Comparison of ENCODE assay signal across 8 cellular contexts in genomic region chr17:76726766-76727718, GRCh38. TPM values are rescaled to one million over a fixed set of nuclear protein-coding genes. Genes with fewer than 3 reads are reported as not detected.
DNase-seq lines count a peak whose midpoint lies in the region; ATAC-seq, FAIRE-seq and TF ChIP-seq lines count a peak whose summit lies in the region.

A gene with protein sequence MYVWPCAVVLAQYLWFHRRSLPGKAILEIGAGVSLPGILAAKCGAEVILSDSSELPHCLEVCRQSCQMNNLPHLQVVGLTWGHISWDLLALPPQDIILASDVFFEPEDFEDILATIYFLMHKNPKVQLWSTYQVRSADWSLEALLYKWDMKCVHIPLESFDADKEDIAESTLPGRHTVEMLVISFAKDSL (plus strand): TSS chr17:76726839. CDS start chr17:76729711, 2,872 bp downstream.

- H4K20me1 ChIP-seq in H1 (replicated peaks in 1 of 2; ENCODE audit: control insufficient read depth in 1 of 2, insufficient read depth in 2 of 2, low read length in 2 of 2) = peaks cover 0 to 13% of the 10 kb centered on the region in 2 experiments

- peaks cover 0 to 34% of the 10 kb centered on the region in 2 experiments; a peak in 2 of 4 replicates for H3K79me2 ChIP-seq in H1 (ENCODE audit: control insufficient read depth in 1 of 2, insufficient read depth in 2 of 2, low read length in 2 of 2)

- H3K27ac ChIP-seq in H1 (ENCODE audit: low read depth, low read length) = peak within 1 kb of the TSS; percentile 97

- WGBS in H1 (ENCODE audit: extremely low coverage in 1 of 2, insufficient coverage in 1 of 2, insufficient read length in 1 of 2, insufficient replicate concordance in 2 of 2, low coverage in 1 of 2, low lambda C conversion rate in 2 of 2, missing lambda C conversion rate in 1 of 2), 2 experiments = 10% methylated on average over 39 of the region's 72 CpGs; no CpG with 5 or more reads in 1 of the 2 experiments

- no peaks in the 10 kb centered on the region for H3K9me3 ChIP-seq in H1 (ENCODE audit: insufficient read depth in 2 of 2, low read depth in 1 of 2, low read length in 1 of 2)

- H3K4me1 Mint-ChIP-seq in activated CD8-positive, alpha-beta T cell treated with anti-CD3 and anti-CD28 coated beads, Interleukin-2, amount 10 ng/mL, durations not matched to agents 7 days and 5 days (ENCODE audit: low read depth) = peaks cover 63% of the 10 kb centered on the region
- peaks cover 22% of the 10 kb centered on the region for H3K4me1 Mint-ChIP-seq in mesothelial cell of epicardium

- peak within 1 kb of the TSS; percentile 99; the same call in 1 of the 2 replicates for H4K8ac ChIP-seq in H1 (ENCODE audit: extremely low read depth, insufficient read depth, low read length)

- peak; percentile 70 to 93; a peak in 2 of 3 replicates for TF ChIP-seq POLR2A in H1 (IDR thresholded peaks at IDR 0.05; ENCODE audit: control extremely low read depth in 1 of 2, low read depth in 2 of 2, low read length in 2 of 2)

- H3K18ac ChIP-seq in H1 (ENCODE audit: extremely low read depth, low read length) = peak within 1 kb of the TSS; percentile 95

- H3K79me1 ChIP-seq in H1 (ENCODE audit: low read depth, low read length) = peaks cover 7% of the 10 kb centered on the region

- peak within 1 kb of the TSS; percentile 91 for H4K91ac ChIP-seq in H1 (replicated peaks; ENCODE audit: insufficient read length, low read length)

- peaks cover 65% of the 10 kb centered on the region for H3K36me3 Mint-ChIP-seq in activated CD8-positive, alpha-beta T cell treated with anti-CD3 and anti-CD28 coated beads, Interleukin-2, amount 10 ng/mL, durations not matched to agents 7 days and 5 days (ENCODE audit: low read depth)
- peaks cover 15% of the 10 kb centered on the region for H3K36me3 Mint-ChIP-seq in mesothelial cell of epicardium

- peak within 1 kb of the TSS; percentile 87 to 98 (median 96) for H3K9ac ChIP-seq in H1 (replicated peaks in 1 of 4; ENCODE audit: extremely low read depth in 1 of 4, low read depth in 3 of 4, low read length in 3 of 4)

- peak; percentile 38 for ATAC-seq in GM18519 (IDR thresholded peaks at IDR 0.05; ENCODE audit: low FRiP score, unreplicated experiment)
- ATAC-seq in HG03060 (IDR thresholded peaks at IDR 0.05; ENCODE audit: low read depth, unreplicated experiment) = peak; percentile 38
- peak; percentile 58 for ATAC-seq in activated CD8-positive, alpha-beta T cell treated with anti-CD3 and anti-CD28 coated beads, Interleukin-2, amount 10 ng/mL, durations not matched to agents 7 days and 5 days

- no peaks in the 10 kb centered on the region; a peak in 2 of 7 replicates for H3K27me3 ChIP-seq in H1 (replicated peaks in 1 of 4; ENCODE audit: control insufficient read depth in 3 of 4, extremely low read depth in 1 of 4, insufficient read depth in 3 of 4, low read length in 3 of 4)

- peak within 1 kb of the TSS; percentile 93 for H4K5ac ChIP-seq in H1 (ENCODE audit: insufficient read length, low read depth, low read length)

- no peak for TF ChIP-seq EP300 in H1 (IDR thresholded peaks at IDR 0.05; ENCODE audit: borderline replicate concordance in 1 of 2, low read depth in 2 of 2, low read length in 2 of 2)

- peaks cover 2 to 22% (median 11%) of the 10 kb centered on the region in 4 experiments; a peak in 6 of 8 replicates for H3K36me3 ChIP-seq in H1 (ENCODE audit: control insufficient read depth in 2 of 4, insufficient read depth in 4 of 4, low read length in 3 of 4)

- no peak within 1 kb of the TSS for H3K14ac ChIP-seq in H1 (ENCODE audit: insufficient read length)

- H3K56ac ChIP-seq in H1 (replicated peaks; ENCODE audit: insufficient read length, low read depth, low read length) = peak within 1 kb of the TSS; percentile 86

- H3K23me2 ChIP-seq in H1 (ENCODE audit: low read depth, low read length) = peaks cover 11% of the 10 kb centered on the region

- no peak within 1 kb of the TSS for H2BK20ac ChIP-seq in H1 (ENCODE audit: low read length)

- no peak within 1 kb of the TSS for H3K23ac ChIP-seq in H1 (ENCODE audit: insufficient read length)

- H3K4me1 ChIP-seq in H1 (replicated peaks in 1 of 4; ENCODE audit: control insufficient read depth in 3 of 4, insufficient read depth in 4 of 4, low read length in 3 of 4) = peaks cover 0 to 9% (median 2%) of the 10 kb centered on the region in 4 experiments; a peak in 5 of 7 replicates

- H3K27me3 Mint-ChIP-seq in activated CD8-positive, alpha-beta T cell treated with anti-CD3 and anti-CD28 coated beads, Interleukin-2, amount 10 ng/mL, durations not matched to agents 7 days and 5 days (ENCODE audit: low read depth) = no peaks in the 10 kb centered on the region
- no peaks in the 10 kb centered on the region for H3K27me3 Mint-ChIP-seq in mesothelial cell of epicardium (ENCODE audit: low read depth)

- H2AK5ac ChIP-seq in H1 (ENCODE audit: low read depth, low read length) = no peak within 1 kb of the TSS

- 0 out of 2 replicates have a peak within 1 kb of the TSS, but pooled peaks have one; percentile 59 for H2AFZ ChIP-seq in H1 (ENCODE audit: low read length)

- peak within 1 kb of the TSS; percentile 97 for H3K4me3 Mint-ChIP-seq in activated CD8-positive, alpha-beta T cell treated with anti-CD3 and anti-CD28 coated beads, Interleukin-2, amount 10 ng/mL, durations not matched to agents 7 days and 5 days
- peak within 1 kb of the TSS; percentile 98 for H3K4me3 Mint-ChIP-seq in mesothelial cell of epicardium

- POLR2A ChIA-PET in AG04449 (lab: Yijun Ruan, JAX) (interaction anchor here (0.8 to 2.7 kb wide), 8 partner anchors 8 to 46 kb away, joined by 3 to 28 read pairs (median 4); partner anchors contain the start of genes MFSD11 and SRSF2), H1 (lab: Charles Lee; ENCODE audit: partially characterized antibody) (interaction anchor here (0.8 to 8.4 kb wide), 15 partner anchors 9 to 194 kb away, joined by 3 to 181 read pairs (median 4); partner anchors contain the start of genes MFSD11, MXRA7 and SRSF2)
- POLR2A ChIA-PET in activated CD8-positive, alpha-beta T cell treated with anti-CD3 and anti-CD28 coated beads, Interleukin-2, amount 10 ng/mL, durations not matched to agents 7 days and 5 days (lab: Charles Lee) = interaction anchor here (0.6 to 9.5 kb wide), 10 partner anchors 9 to 165 kb away, joined by 3 to 160 read pairs (median 3); partner anchors contain the start of genes MFSD11 and SRSF2

- H3K4ac ChIP-seq in H1 (replicated peaks; ENCODE audit: insufficient read length, low read depth, low read length) = peak within 1 kb of the TSS; percentile 96

- H2BK120ac ChIP-seq in H1 (replicated peaks; ENCODE audit: low read depth, low read length) = no peak within 1 kb of the TSS

- peak within 1 kb of the TSS; percentile 39; the same call in 1 of the 2 replicates for H2BK12ac ChIP-seq in H1 (ENCODE audit: low read depth, low read length)

- H3K4me2 ChIP-seq in H1 (ENCODE audit: insufficient read depth in 1 of 2, low read depth in 2 of 2, low read length in 2 of 2) = peak within 1 kb of the TSS; percentile 83 to 85

- TF ChIP-seq RAD21 in H1 (IDR thresholded peaks at IDR 0.05 in 1 of 2, conservative IDR thresholded peaks at IDR 0.05 in 1 of 2; ENCODE audit: low read depth in 2 of 2, low read length in 2 of 2) = peak; percentile 17 to 48; a peak in 2 of 4 replicates

- H2BK5ac ChIP-seq in H1 (ENCODE audit: low read depth, low read length) = peak within 1 kb of the TSS; percentile 82

- DNase-seq in AG04449 (ENCODE audit: low read depth, low spot score) (no peak), NCI-H226 (peak; percentile 72), H1 (ENCODE audit: low read depth in 1 of 2, low spot score in 2 of 2) (peak in 1 of 2 experiments; percentile 76), mesothelial cell of epicardium (ENCODE audit: low spot score in 2 of 2, unreplicated experiment in 2 of 2) (peak; percentile 67 to 78)
- peak; percentile 87 for DNase-seq in activated CD8-positive, alpha-beta T cell treated with anti-CD3 and anti-CD28 coated beads, Interleukin-2, amount 10 ng/mL, durations not matched to agents 7 days and 5 days
- DNase-seq in stimulated activated CD8-positive, alpha-beta memory T cell treated with anti-CD3 and anti-CD28 coated beads, Interleukin-7, amount 100 ng/mL, for 24 hours (ENCODE audit: low read depth) = peak; percentile 61

- H3K4me3 ChIP-seq in AG04449 (ENCODE audit: low read depth, low read length) = peak within 1 kb of the TSS; percentile 91
- peak within 1 kb of the TSS; percentile 83 to 99 (median 84) for H3K4me3 ChIP-seq in H1 (ENCODE audit: extremely low read depth in 1 of 4, insufficient read depth in 2 of 4, low read depth in 3 of 4, low read length in 4 of 4)

- no peak within 1 kb of the TSS for H2BK15ac ChIP-seq in H1 (ENCODE audit: low read length)

- FAIRE-seq in H1 (lab: Jason Lieb, UNC) = no peak

- no peaks in the 10 kb centered on the region for H3K9me3 Mint-ChIP-seq in activated CD8-positive, alpha-beta T cell treated with anti-CD3 and anti-CD28 coated beads, Interleukin-2, amount 10 ng/mL, durations not matched to agents 7 days and 5 days (ENCODE audit: insufficient read depth)
- no peaks in the 10 kb centered on the region for H3K9me3 Mint-ChIP-seq in mesothelial cell of epicardium

- peak within 1 kb of the TSS; percentile 96 for H3K27ac Mint-ChIP-seq in activated CD8-positive, alpha-beta T cell treated with anti-CD3 and anti-CD28 coated beads, Interleukin-2, amount 10 ng/mL, durations not matched to agents 7 days and 5 days
- H3K27ac Mint-ChIP-seq in mesothelial cell of epicardium = peak within 1 kb of the TSS; percentile 99

- CTCF ChIA-PET in AG04449 (lab: Yijun Ruan, JAX) (interaction anchor here (1.0 to 6.5 kb wide), 8 partner anchors 9 to 341 kb away, joined by 3 to 74 read pairs (median 6); partner anchors contain the start of genes MGAT5B, MXRA7 and SRSF2), H1 (lab: Charles Lee; ENCODE audit: partially characterized antibody) (interaction anchor here (0.6 to 2.2 kb wide), 10 partner anchors 8 to 345 kb away, joined by 3 to 8 read pairs (median 3); no protein-coding TSS in a partner anchor)
- CTCF ChIA-PET in activated CD8-positive, alpha-beta T cell treated with anti-CD3 and anti-CD28 coated beads, Interleukin-2, amount 10 ng/mL, durations not matched to agents 7 days and 5 days (lab: Charles Lee) = interaction anchor here (0.7 to 8.3 kb wide), 11 partner anchors 8 to 361 kb away, joined by 3 to 126 read pairs (median 4); partner anchors contain the start of genes MFSD11 and SRSF2

- peak; percentile 87 for TF ChIP-seq CTCF in AG04449 (IDR thresholded peaks at IDR 0.05; ENCODE audit: insufficient read depth, low read length, missing control alignments)
- peak; percentile 58 to 68 (median 67) for TF ChIP-seq CTCF in H1 (IDR thresholded peaks at IDR 0.05; ENCODE audit: control extremely low read depth in 1 of 3, insufficient read depth in 1 of 3, low read depth in 1 of 3, low read length in 3 of 3)
- TF ChIP-seq CTCF in mesothelial cell of epicardium (IDR thresholded peaks at IDR 0.05; ENCODE audit: unreplicated experiment) = peak; percentile 67

RNA-seq across cellular contexts. Expression of the gene that starts here (rescaled TPM):
- total RNA-seq in activated CD8-positive, alpha-beta T cell treated with anti-CD3 and anti-CD28 coated beads, Interleukin-2, amount 10 ng/mL, durations not matched to agents 7 days and 5 days = 10 to 100 TPM; 39.6 to 44.7 TPM
- total RNA-seq in H1 (2021; fragmentation: NEBNext Ultra II Directional; extraction: Animal tissue kit (Norgen Biotek cat#: 25700)) = 36.1 and 36.2 TPM in 2 replicates
- polyA plus RNA-seq in H1 (2011; rRNA removed) = 41.3 and 60.2 TPM in 2 replicates
- polyA plus RNA-seq in H1 (2011; cell fraction: cytosol; rRNA removed) = 51.3 TPM
- polyA plus RNA-seq in H1 (2011; cell fraction: nucleus; rRNA removed) = 40.3 TPM
- polyA plus RNA-seq in H1 (2012, experiment 1 of 2) = 36.4 to 47.2 TPM (median 43.1 TPM) in 4 replicates
- 34.6 TPM for polyA plus RNA-seq in H1 (2012, experiment 2 of 2)
- 40.2 TPM for polyA plus RNA-seq in H1 (2013, experiment 1 of 2)
- 38.5 TPM for polyA plus RNA-seq in H1 (2013, experiment 2 of 2)
- 25.9 and 32.3 TPM in 2 replicates for polyA minus RNA-seq in H1 (2011; rRNA and poly(A)+ RNA removed)
- 11.8 TPM for polyA minus RNA-seq in H1 (2011; cell fraction: cytosol; rRNA and poly(A)+ RNA removed)
- polyA minus RNA-seq in H1 (2011; cell fraction: nucleus; rRNA and poly(A)+ RNA removed) = 16.5 TPM
- total RNA-seq in mesothelial cell of epicardium = 22.0 to 25.6 TPM (median 22.1 TPM) in 3 replicates
